14 cellular contexts compared by ENCODE assay signal in genomic region chr3:134542287-134542686, GRCh38.
"Had no signal": no experiment of that assay in that cellular context is flagged by ENCODE, and none has a peak within 500 bp of the region (broad histone marks: within the 10 kb centered on the region; RNA-seq: fewer than 3 reads in every experiment).

No MANE protein-coding gene starts in this region.

- ATAC-seq: body of pancreas; effector memory CD8-positive, alpha-beta T cell; lower lobe of right lung; right cardiac atrium had no signal

- DNase-seq: activated B cell treated with CpG ODN at 0.5 μM for 24 hours; activated CD4-positive, alpha-beta T cell treated with anti-CD3 and anti-CD28 coated beads, Interleukin-2, amount 50 U/mL, for 1 hour; activated effector memory CD4-positive, alpha-beta T cell treated with Interleukin-2 at 50 U/mL for 16 hours; activated T-cell treated with anti-CD3 and anti-CD28 coated beads, Interleukin-2, amount 50 U/mL, for 1 hour; body of pancreas; cortex of kidney; effector memory CD8-positive, alpha-beta T cell; hippocampal formation; lower lobe of right lung; naive B cell; right cardiac atrium; small intestine; T1000 had no signal

- FAIRE-seq: urothelium cell line had no signal

- H3K9me3 ChIP-seq: body of pancreas, lower lobe of right lung had no signal

- H3K27ac ChIP-seq: body of pancreas, lower lobe of right lung had no signal

- H3K4me1 ChIP-seq: body of pancreas, lower lobe of right lung had no signal

- H3K4me3 ChIP-seq: body of pancreas, lower lobe of right lung had no signal

- H3K27me3 ChIP-seq: body of pancreas had no signal
